1 cellular context compared by ENCODE assay signal in genomic region chr20:2984028-2984501, GRCh38.
TF ChIP-seq lines count a peak whose summit lies in the region.

No MANE protein-coding gene starts in this region.

TF ChIP-seq in GM12878, 131 proteins besides CTCF, POLR2A, EP300 and RAD21 (continued from another document and continues in another):
- TF ChIP-seq ATF2 (IDR thresholded peaks at IDR 0.05; ENCODE audit: low read length) (no peak), IKZF2 (IDR thresholded peaks at IDR 0.05) (peak; percentile 71 to 75; a peak in 3 of 4 replicates), ESRRA (IDR thresholded peaks at IDR 0.05; ENCODE audit: low read length) (no peak), FOS (IDR thresholded peaks at IDR 0.05; ENCODE audit: borderline replicate concordance, extremely low read depth, insufficient read length) (no peak), TBL1XR1 (IDR thresholded peaks at IDR 0.05; ENCODE audit: low read depth, low read length) (no peak), ZNF687 (IDR thresholded peaks at IDR 0.05) (no peak), KDM1A (IDR thresholded peaks at IDR 0.05; ENCODE audit: borderline replicate concordance) (no peak), RELA (IDR thresholded peaks at IDR 0.05; ENCODE audit: borderline replicate concordance, partially characterized antibody) (no peak), CEBPZ (IDR thresholded peaks at IDR 0.05; ENCODE audit: low read depth, low read length) (no peak), NR2F1 (conservative IDR thresholded peaks at IDR 0.05) (peak; percentile 87), YY1 (IDR thresholded peaks at IDR 0.05; ENCODE audit: low read depth, low read length) (peak; percentile 60; the same call in 1 of the 2 replicates), IRF3 (IDR thresholded peaks at IDR 0.05) (no peak), IRF5 (IDR thresholded peaks at IDR 0.05; ENCODE audit: borderline replicate concordance) (no peak), RB1 (IDR thresholded peaks at IDR 0.05; ENCODE audit: borderline replicate concordance) (no peak), TARDBP (IDR thresholded peaks at IDR 0.05; ENCODE audit: borderline replicate concordance) (no peak), ETV6 (conservative IDR thresholded peaks at IDR 0.05 in 1 of 2, IDR thresholded peaks at IDR 0.05 in 1 of 2; ENCODE audit: borderline replicate concordance in 1 of 2, low read depth in 1 of 2) (no peak), POU2F2 (IDR thresholded peaks at IDR 0.05; ENCODE audit: borderline replicate concordance, low read depth, low read length) (no peak), FOXM1 (IDR thresholded peaks at IDR 0.05; ENCODE audit: low read depth, low read length) (no peak), RELB (IDR thresholded peaks at IDR 0.05; ENCODE audit: low read depth) (peak; percentile 56), STAT3 (IDR thresholded peaks at IDR 0.05; ENCODE audit: low read depth, low read length) (no peak), ZNF207 (IDR thresholded peaks at IDR 0.05; ENCODE audit: borderline replicate concordance) (no peak), ZBTB40 (IDR thresholded peaks at IDR 0.05; ENCODE audit: borderline replicate concordance) (no peak), E2F8 (IDR thresholded peaks at IDR 0.05; ENCODE audit: low read depth, partially characterized antibody) (no peak), NBN (IDR thresholded peaks at IDR 0.05) (peak; percentile 88), CUX1 (IDR thresholded peaks at IDR 0.05; ENCODE audit: insufficient replicate concordance, low read depth, low read length) (no peak), TAF1 (IDR thresholded peaks at IDR 0.05; ENCODE audit: borderline replicate concordance, low read depth, low read length) (no peak)
